11 cellular contexts compared by ENCODE assay signal in the genomic region with DNA sequence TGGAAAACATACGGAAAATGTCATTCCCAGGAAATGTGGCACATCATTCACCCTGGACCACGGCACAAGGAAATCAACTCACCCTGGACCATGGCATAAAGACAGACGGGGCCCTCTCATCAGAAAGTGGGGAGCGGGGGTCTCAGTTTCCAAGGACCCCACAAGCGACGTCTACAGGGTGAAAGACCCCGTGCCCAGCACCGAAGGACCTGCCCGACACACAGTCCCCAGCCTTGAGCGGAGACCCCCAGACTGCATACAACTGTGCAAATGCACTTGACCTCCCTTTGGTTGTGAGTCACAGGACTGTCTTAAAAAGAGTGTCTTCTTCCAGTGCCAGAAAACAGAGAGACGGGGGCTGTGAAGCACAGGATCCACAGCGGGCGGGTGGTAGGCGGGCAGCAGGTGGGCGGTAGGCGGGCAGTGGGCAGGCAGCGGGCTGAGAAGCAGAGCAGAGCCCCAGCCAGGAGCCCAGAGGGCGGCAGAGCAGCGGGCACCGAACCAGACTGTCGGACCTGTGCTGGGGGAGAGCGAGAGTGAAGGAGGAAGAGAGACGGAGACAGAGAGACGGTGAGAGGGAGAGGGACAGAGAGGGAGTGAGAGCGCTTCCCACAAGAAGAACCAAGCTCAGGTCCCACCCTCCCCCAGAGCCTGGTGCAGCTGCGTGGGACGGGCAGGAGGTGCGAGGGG. TPM values are rescaled to one million over a fixed set of nuclear protein-coding genes. Genes with fewer than 3 reads are reported as not detected.
DNase-seq lines count a peak whose midpoint lies in the region; ATAC-seq and TF ChIP-seq lines count a peak whose summit lies in the region.
"Had no signal": no experiment of that assay in that cellular context is flagged by ENCODE, and none has a peak within 500 bp of the region (broad histone marks: within the 10 kb centered on the region; RNA-seq: fewer than 3 reads in every experiment).

No MANE protein-coding gene starts in this region.

- peaks cover 9% of the 10 kb centered on the region for H3K4me1 Mint-ChIP-seq in MCF 10A (ENCODE audit: insufficient read depth, unreplicated experiment)
- peaks cover 62% of the 10 kb centered on the region for H3K4me1 Mint-ChIP-seq in dendritic cell treated with granulocyte-macrophage colony-stimulating factor and Interleukin-4, amounts not matched to agents 40 ng/mL and 50 ng/mL, for 4 days (ENCODE audit: low read depth)
- H3K4me1 Mint-ChIP-seq in natural killer cell, result peaks cover 65 to 83% of the 10 kb centered on the region in 2 donors

- H3K27ac ChIP-seq in breast epithelium (peak overlapping the region; percentile 40 to 61), aorta (ENCODE audit: low read depth in 1 of 2, low read length in 2 of 2) (no peak overlapping the region)

- H3K27me3 Mint-ChIP-seq in MCF 10A (ENCODE audit: insufficient read depth, unreplicated experiment) (no peaks in the 10 kb centered on the region), natural killer cell (ENCODE audit: low read depth in 2 of 2) (no peaks in the 10 kb centered on the region)
- H3K27me3 Mint-ChIP-seq in dendritic cell treated with granulocyte-macrophage colony-stimulating factor and Interleukin-4, amounts not matched to agents 40 ng/mL and 50 ng/mL, for 4 days, result no peaks in the 10 kb centered on the region

- no TSS peak for BruUV-seq in MCF 10A (replicated peaks; lab: Mats Ljungman, UMichigan)

- H3K36me3 ChIP-seq in breast epithelium, result no peaks in the 10 kb centered on the region
- H3K36me3 ChIP-seq in aorta (ENCODE audit: control insufficient read depth in 1 of 2, insufficient read depth in 2 of 2, low read length in 1 of 2), result no peaks in the 10 kb centered on the region

- TF ChIP-seq POLR2A in breast epithelium (IDR thresholded peaks at IDR 0.05), result no peak

- H3K27me3 ChIP-seq in breast epithelium, result no peaks in the 10 kb centered on the region
- H3K27me3 ChIP-seq in aorta (ENCODE audit: control insufficient read depth in 1 of 2, insufficient read depth in 2 of 2, low read length in 1 of 2), result no peaks in the 10 kb centered on the region

- 85 to 86% methylated on average over 28 of the region's 28 CpGs for WGBS in aorta, 2 donors

- no peak for TF ChIP-seq CTCF in breast epithelium (IDR thresholded peaks at IDR 0.05)
- no peak for TF ChIP-seq CTCF in MCF 10A (IDR thresholded peaks at IDR 0.05; ENCODE audit: unreplicated experiment)
- no peak for TF ChIP-seq CTCF in natural killer cell (IDR thresholded peaks at IDR 0.05)

- CTCF ChIA-PET in MCF 10A (lab: Yijun Ruan, JAX), result no interaction called here

- ATAC-seq in natural killer cell (no peak), aorta (ENCODE audit: low FRiP score) (no peak)

- no peak overlapping the region for H3K4me3 ChIP-seq in breast epithelium
- no peak overlapping the region for H3K4me3 ChIP-seq in aorta (ENCODE audit: low read length in 2 of 2)

- no peaks in the 10 kb centered on the region for H3K36me3 Mint-ChIP-seq in MCF 10A (ENCODE audit: insufficient read depth, unreplicated experiment)
- peaks cover 23% of the 10 kb centered on the region for H3K36me3 Mint-ChIP-seq in dendritic cell treated with granulocyte-macrophage colony-stimulating factor and Interleukin-4, amounts not matched to agents 40 ng/mL and 50 ng/mL, for 4 days (ENCODE audit: low read depth)
- no peaks in the 10 kb centered on the region for H3K36me3 Mint-ChIP-seq in natural killer cell

- POLR2A ChIA-PET in MCF 10A (lab: Yijun Ruan, JAX), result no interaction called here

- H3K27ac Mint-ChIP-seq in MCF 10A (ENCODE audit: low read depth, unreplicated experiment) (no peak overlapping the region), natural killer cell (peak overlapping the region; percentile 83 to 95)
- H3K27ac Mint-ChIP-seq in dendritic cell treated with granulocyte-macrophage colony-stimulating factor and Interleukin-4, amounts not matched to agents 40 ng/mL and 50 ng/mL, for 4 days, result peak overlapping the region; percentile 19

- H3K9me3 ChIP-seq in breast epithelium (no peaks in the 10 kb centered on the region), aorta (ENCODE audit: control insufficient read depth, low read length) (no peaks in the 10 kb centered on the region)

- H3K4me3 Mint-ChIP-seq in MCF 10A (ENCODE audit: unreplicated experiment), result no peak overlapping the region
- H3K4me3 Mint-ChIP-seq in dendritic cell treated with granulocyte-macrophage colony-stimulating factor and Interleukin-4, amounts not matched to agents 40 ng/mL and 50 ng/mL, for 4 days, result no peak overlapping the region
- peak overlapping the region; percentile 60 for H3K4me3 Mint-ChIP-seq in natural killer cell

- H3K4me1 ChIP-seq in breast epithelium (no peaks in the 10 kb centered on the region), aorta (ENCODE audit: control insufficient read depth in 1 of 2, insufficient read depth in 2 of 2, low read length in 2 of 2) (no peaks in the 10 kb centered on the region)

- DNase-seq in breast epithelium (ENCODE audit: low spot score in 2 of 2) (peak in 1 of 2 donors; percentile 38), MCF 10A (ENCODE audit: unreplicated experiment) (no peak), natural killer cell (no peak), aorta (peak; percentile 44 to 70), NOMO-1 (lab: John Stamatoyannopoulos, UW; ENCODE audit: unreplicated experiment in 2 of 2) (no peak), NCI-H1417 (lab: John Stamatoyannopoulos, UW) (no peak), hepatic stellate cell (ENCODE audit: low spot score) (no peak)
- DNase-seq: AML-193, foreskin melanocyte, NCI-H2081 had no signal

- intact Hi-C loops in breast epithelium (cut with DNase I; ENCODE audit: low total_unique reads), result loop anchor here (1.0 kb wide), 1 partner anchor 24 kb away; no protein-coding TSS in a partner anchor
- intact Hi-C loops in MCF 10A (cut with micrococcal nuclease), result no loop called here
- intact Hi-C loops in dendritic cell treated with granulocyte-macrophage colony-stimulating factor and Interleukin-4, amounts not matched to agents 40 ng/mL and 50 ng/mL, for 4 days (cut with micrococcal nuclease), result no loop called here
- intact Hi-C loops in natural killer cell (cut with micrococcal nuclease), result no loop called here
- intact Hi-C loops in aorta (cut with DNase I), result no loop called here

- H3K9me3 Mint-ChIP-seq in MCF 10A (ENCODE audit: unreplicated experiment) (no peaks in the 10 kb centered on the region), natural killer cell (no peaks in the 10 kb centered on the region)
- H3K9me3 Mint-ChIP-seq in dendritic cell treated with granulocyte-macrophage colony-stimulating factor and Interleukin-4, amounts not matched to agents 40 ng/mL and 50 ng/mL, for 4 days, result no peaks in the 10 kb centered on the region

RNA-seq across cellular contexts. Expression of gene RASA3, which starts 30.4 kb away (rescaled TPM):
- total RNA-seq in breast epithelium (10 to 100 TPM; 14.2 to 54.9 (median 31.5) TPM), MCF 10A (2022) (9.1 and 12.1 TPM in 2 replicates), natural killer cell (100 to 1,000 TPM; 252 to 277 (median 274) TPM), aorta (10 to 100 TPM; 34.8 to 42.3 TPM)
- 10 to 100 TPM in 1 of 2 donors, 1 to 10 TPM in 1; 8.1 to 23.0 TPM for polyA plus RNA-seq in aorta

Comparison
In these comparisons a context has a peak if more than half of its experiments do, and no peak if none do; other contexts are left out.
1. DNase-seq: peak in aorta (2 of 2); none in MCF 10A (single experiment), natural killer cell (single experiment), NOMO-1 (0 of 2), NCI-H1417 (0 of 3) and hepatic stellate cell (single experiment).
2. H3K27ac ChIP-seq: peak in breast epithelium (2 of 2); none in aorta (0 of 2).
3. RNA of gene RASA3, which starts 30.4 kb away (total RNA-seq): 252 to 277 TPM in natural killer cell; 34.8 to 42.3 TPM in aorta, 14.2 to 54.9 TPM in breast epithelium and 9.1 to 12.1 TPM in MCF 10A; every median in the first group is over 4 times any median in the second.